9 cellular contexts compared by ENCODE assay signal in the genomic region with DNA sequence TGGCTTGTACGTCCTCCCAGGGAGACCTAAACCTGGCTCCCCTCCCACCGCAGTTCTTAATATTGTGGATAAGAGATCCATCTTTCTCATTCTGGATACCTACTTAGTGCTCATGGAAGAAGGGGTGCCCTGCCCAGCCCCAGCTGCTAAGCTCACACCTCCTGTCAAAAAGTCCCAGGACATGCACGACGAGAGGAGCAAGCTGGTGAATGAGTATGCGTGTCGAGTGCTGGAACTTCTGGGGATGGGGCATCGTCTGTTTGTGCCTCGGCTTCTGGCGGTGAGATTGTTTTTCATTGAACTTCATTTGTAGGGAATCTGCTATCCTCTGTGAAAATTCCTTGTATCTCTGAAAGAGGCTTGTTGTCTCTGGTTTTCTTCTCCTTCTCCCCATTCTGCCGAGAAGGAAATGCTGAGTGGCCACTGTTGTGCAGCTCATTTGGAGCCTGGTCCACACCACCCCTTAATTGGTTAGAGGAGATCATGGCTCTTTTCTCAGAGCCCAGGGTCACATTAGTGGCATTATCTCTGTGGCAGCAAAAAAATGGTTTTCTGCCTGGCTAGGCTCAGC.
DNase-seq lines count a peak whose midpoint lies in the region; ATAC-seq, FAIRE-seq and TF ChIP-seq lines count a peak whose summit lies in the region.
"Had no signal": no experiment of that assay in that cellular context is flagged by ENCODE, and none has a peak within 500 bp of the region (broad histone marks: within the 10 kb centered on the region; RNA-seq: fewer than 3 reads in every experiment).

No MANE protein-coding gene starts in this region.

- no peaks in the 10 kb centered on the region for H4K20me1 ChIP-seq in GM23248 (ENCODE audit: insufficient read depth)

- H3K27me3 Mint-ChIP-seq in activated T-helper 2 cell treated with anti-CD3 and anti-CD28 coated beads, Interferon-gamma antibody, Interleukin-2, Interleukin-4, amounts not matched to agents 10 μg/mL and 5 μg/mL and 100 μg/mL, durations not matched to agents 14 hours and 24 hours and 36 hours (ENCODE audit: low read depth), result no peaks in the 10 kb centered on the region

- H3K9ac ChIP-seq in GM23248, result peak overlapping the region; percentile 87
- H3K9ac ChIP-seq in rectal smooth muscle tissue (ENCODE audit: low read length), result peak overlapping the region; percentile 50

- H3K9me2 ChIP-seq in GM23248 (ENCODE audit: insufficient read depth), result no peaks in the 10 kb centered on the region

- TF ChIP-seq CTCF in AG04450 (IDR thresholded peaks at IDR 0.05; ENCODE audit: low read depth, low read length), result no peak

- H3K9me3 ChIP-seq in AG04450 (ENCODE audit: control insufficient read depth, insufficient read depth, low read length), result no peaks in the 10 kb centered on the region
- no peaks in the 10 kb centered on the region for H3K9me3 ChIP-seq in GM23248 (ENCODE audit: low read depth)

- H3K79me2 ChIP-seq in GM23248 (ENCODE audit: insufficient read depth), result no peaks in the 10 kb centered on the region

- no peaks in the 10 kb centered on the region for H3K27me3 ChIP-seq in AG04450 (ENCODE audit: control insufficient read depth, insufficient read depth, low read length)
- no peaks in the 10 kb centered on the region for H3K27me3 ChIP-seq in GM23248 (replicated peaks; ENCODE audit: insufficient read depth)
- no peaks in the 10 kb centered on the region for H3K27me3 ChIP-seq in rectal smooth muscle tissue (ENCODE audit: control insufficient read depth, insufficient read depth, low read length)

- H3K27ac ChIP-seq in AG04450 (ENCODE audit: low read depth, low read length) (no peak overlapping the region), GM23248 (peak overlapping the region; percentile 71), rectal smooth muscle tissue (ENCODE audit: low read depth, low read length) (peak overlapping the region; percentile 0)

- ATAC-seq in left cardiac atrium (peak; percentile 29 to 33), HG02759 (IDR thresholded peaks at IDR 0.05; ENCODE audit: unreplicated experiment) (no peak), HG02970 (IDR thresholded peaks at IDR 0.05; ENCODE audit: low FRiP score, unreplicated experiment) (no peak)
- ATAC-seq: HCT116 had no signal

- no peak for FAIRE-seq in GM12891 (lab: Jason Lieb, UNC)

- no peak overlapping the region for H3K27ac Mint-ChIP-seq in activated T-helper 2 cell treated with anti-CD3 and anti-CD28 coated beads, Interferon-gamma antibody, Interleukin-2, Interleukin-4, amounts not matched to agents 10 μg/mL and 5 μg/mL and 100 μg/mL, durations not matched to agents 14 hours and 24 hours and 36 hours

- intact Hi-C loops in activated T-helper 2 cell treated with anti-CD3 and anti-CD28 coated beads, Interferon-gamma antibody, Interleukin-2, Interleukin-4, amounts not matched to agents 10 μg/mL and 5 μg/mL and 100 μg/mL, durations not matched to agents 14 hours and 24 hours and 36 hours (cut with micrococcal nuclease), result loop anchor here (2.0 kb wide), 1 partner anchor 14 kb away; no protein-coding TSS in a partner anchor
- intact Hi-C loops in left cardiac atrium (cut with DNase I), result no loop called here

- H3K4me2 ChIP-seq in GM23248 (ENCODE audit: unreplicated experiment), result peak overlapping the region; percentile 97

- 5 to 7% methylated on average over 10 of the region's 10 CpGs for WGBS in GM23248 (ENCODE audit: low coverage in 1 of 2, low lambda C conversion rate in 2 of 2, missing lambda C conversion rate in 2 of 2), 2 experiments

- CTCF ChIA-PET in AG04450 (lab: Charles Lee), result interaction anchor here (0.7 to 1.2 kb wide), 3 partner anchors 12 to 189 kb away, joined by 3 to 6 read pairs (median 4); no protein-coding TSS in a partner anchor

- in situ Hi-C loops in GM23248 (cut with MboI), result no loop called here

- no peak overlapping the region for H3K4me3 Mint-ChIP-seq in activated T-helper 2 cell treated with anti-CD3 and anti-CD28 coated beads, Interferon-gamma antibody, Interleukin-2, Interleukin-4, amounts not matched to agents 10 μg/mL and 5 μg/mL and 100 μg/mL, durations not matched to agents 14 hours and 24 hours and 36 hours (ENCODE audit: low read depth)

- peaks cover 2% of the 10 kb centered on the region for H3K4me1 Mint-ChIP-seq in activated T-helper 2 cell treated with anti-CD3 and anti-CD28 coated beads, Interferon-gamma antibody, Interleukin-2, Interleukin-4, amounts not matched to agents 10 μg/mL and 5 μg/mL and 100 μg/mL, durations not matched to agents 14 hours and 24 hours and 36 hours (ENCODE audit: low read depth)

- H2AFZ ChIP-seq in GM23248, result peak overlapping the region; percentile 94

- POLR2A ChIA-PET in AG04450 (lab: Yijun Ruan, JAX), result interaction anchor here (1.1 to 1.9 kb wide), 2 partner anchors 199 to 223 kb away, joined by 6 to 8 read pairs; a partner anchor contains a TSS

- H3K4me3 ChIP-seq in AG04450 (ENCODE audit: low read depth, low read length), result peak overlapping the region; percentile 59
- H3K4me3 ChIP-seq in GM23248, result peak overlapping the region; percentile 95
- H3K4me3 ChIP-seq in rectal smooth muscle tissue (ENCODE audit: low read length), result peak overlapping the region; percentile 79

- H3K36me3 ChIP-seq in GM23248 (ENCODE audit: low read depth) (no peaks in the 10 kb centered on the region), rectal smooth muscle tissue (ENCODE audit: control insufficient read depth, insufficient read depth, low read length) (no peaks in the 10 kb centered on the region)

- no peaks in the 10 kb centered on the region for H3K36me3 Mint-ChIP-seq in activated T-helper 2 cell treated with anti-CD3 and anti-CD28 coated beads, Interferon-gamma antibody, Interleukin-2, Interleukin-4, amounts not matched to agents 10 μg/mL and 5 μg/mL and 100 μg/mL, durations not matched to agents 14 hours and 24 hours and 36 hours (ENCODE audit: low read depth)

- no peaks in the 10 kb centered on the region for H3K9me3 Mint-ChIP-seq in activated T-helper 2 cell treated with anti-CD3 and anti-CD28 coated beads, Interferon-gamma antibody, Interleukin-2, Interleukin-4, amounts not matched to agents 10 μg/mL and 5 μg/mL and 100 μg/mL, durations not matched to agents 14 hours and 24 hours and 36 hours

- no peak for DNase-seq in AG04450 (ENCODE audit: low read depth, low spot score)
- peak; percentile 39 for DNase-seq in GM23248
- DNase-seq in activated T-helper 2 cell treated with anti-CD3 and anti-CD28 coated beads, Interferon-gamma antibody, Interleukin-2, Interleukin-4, amounts not matched to agents 10 μg/mL and 5 μg/mL and 100 μg/mL, durations not matched to agents 14 hours and 24 hours and 36 hours (ENCODE audit: low spot score), result peak; percentile 14
- DNase-seq in left cardiac atrium, result no peak
- no peak for DNase-seq in GM12891 (ENCODE audit: insufficient read length, low spot score)

- H3F3A ChIP-seq in GM23248 (ENCODE audit: insufficient read depth), result peaks cover 20% of the 10 kb centered on the region; the same call in 1 of the 2 replicates

- no peak for TF ChIP-seq POLR2A in GM12891 (IDR thresholded peaks at IDR 0.05; ENCODE audit: low read depth, low read length)

- peaks cover 26% of the 10 kb centered on the region for H3K4me1 ChIP-seq in GM23248 (ENCODE audit: insufficient read depth)
- peaks cover 3% of the 10 kb centered on the region for H3K4me1 ChIP-seq in rectal smooth muscle tissue (ENCODE audit: control insufficient read depth, insufficient read depth, low read length)

TF ChIP-seq in GM12891, 5 proteins besides CTCF, POLR2A, EP300 and RAD21:
- TF ChIP-seq POLR2AphosphoS5 (IDR thresholded peaks at IDR 0.05; ENCODE audit: low read depth, low read length), result no peak
- TF ChIP-seq PAX5 (IDR thresholded peaks at IDR 0.05; ENCODE audit: insufficient read depth, low read length, severe bottlenecking), result no peak
- no peak for TF ChIP-seq TAF1 (IDR thresholded peaks at IDR 0.05; ENCODE audit: low read depth, low read length)
- TF ChIP-seq SPI1 (IDR thresholded peaks at IDR 0.05; ENCODE audit: low read depth, low read length), result no peak
- no peak for TF ChIP-seq POU2F2 (IDR thresholded peaks at IDR 0.05; ENCODE audit: low read depth, low read length)

Comparison
In these comparisons a context has a peak if more than half of its experiments do, and no peak if none do; other contexts are left out.
1. DNase-seq: peak in GM23248 (single experiment) and activated T-helper 2 cell treated with anti-CD3 and anti-CD28 coated beads, Interferon-gamma antibody, Interleukin-2, Interleukin-4, amounts not matched to agents 10 μg/mL and 5 μg/mL and 100 μg/mL, durations not matched to agents 14 hours and 24 hours and 36 hours (single experiment); none in AG04450 (single experiment), left cardiac atrium (single experiment) and GM12891 (single experiment).
2. ATAC-seq: peak in left cardiac atrium (2 of 2); none in HG02759 (single experiment) and HG02970 (single experiment).
3. Peak in every context shown above with its lines, with median percentiles within 50 percentile points of each other: H3K4me3 ChIP-seq.